Comparison of ENCODE assay signal across 27 cellular contexts in genomic region chr7:46819819-46820218, GRCh38.
"Had no signal": no experiment of that assay in that cellular context is flagged by ENCODE, and none has a peak within 500 bp of the region (broad histone marks: within the 10 kb centered on the region; RNA-seq: fewer than 3 reads in every experiment).

No MANE protein-coding gene starts in this region.

- DNase-seq: stimulated activated CD4-positive, alpha-beta T cell treated with anti-CD3 and anti-CD28 coated beads, Interleukin-2, amount 100 ng/mL, for 48 hours; stimulated activated CD4-positive, alpha-beta T cell treated with anti-CD3 and anti-CD28 coated beads, Interleukin-4, amount 100 ng/mL, for 1 hour; stimulated activated CD4-positive, alpha-beta T cell treated with anti-CD3 and anti-CD28 coated beads, Interleukin-4, amount 100 ng/mL, for 24 hours; stimulated activated CD4-positive, alpha-beta T cell treated with anti-CD3 and anti-CD28 coated beads, Interleukin-4, amount 100 ng/mL, for 4 hours; stimulated activated CD8-positive, alpha-beta memory T cell treated with anti-CD3 and anti-CD28 coated beads, Interleukin-4, amount 100 ng/mL, for 48 hours; stimulated activated naive B cell treated with anti-CD40 and anti-IgM and Interleukin-4, amounts not matched to agents 10 μg/mL and 1 μg/mL and 100 μg/mL, for 72 hours; stimulated activated naive CD4-positive, alpha-beta T cell; stimulated activated naive CD4-positive, alpha-beta T cell treated with Interleukin-2 at 50 U/mL for 16 hours; stimulated activated naive CD8-positive, alpha-beta T cell treated with anti-CD3 and anti-CD28 coated beads, Interleukin-15, amount 100 ng/mL, for 72 hours; stimulated activated naive CD8-positive, alpha-beta T cell treated with anti-CD3 and anti-CD28 coated beads, Interleukin-15, Interleukin-2, amounts not matched to agents 100 U/mL and 50 U/mL, for 24 hours; stomach; substantia nigra; testis; thyroid gland; tibial artery; transverse colon; trophoblast cell; upper lobe of left lung; upper lobe of right lung; uterus had no signal

- H3K36me3 ChIP-seq: stomach, suprapubic skin, thoracic aorta, thyroid gland, tibial artery, tibial nerve, transverse colon, upper lobe of left lung, upper lobe of right lung, uterus, vagina had no signal

- H3K9me3 ChIP-seq: suprapubic skin, testis, thyroid gland, transverse colon, uterus had no signal

- H3K27ac ChIP-seq: stomach, suprapubic skin, testis, thoracic aorta, thyroid gland, tibial artery, tibial nerve, transverse colon, upper lobe of left lung, upper lobe of right lung, uterus, vagina had no signal

- H3K27me3 ChIP-seq: stomach, suprapubic skin, testis, thyroid gland, tibial artery, tibial nerve, transverse colon, upper lobe of left lung, upper lobe of right lung, uterus, vagina had no signal

- FAIRE-seq: urothelium cell line had no signal

- ATAC-seq: stimulated activated effector memory CD8-positive, alpha-beta T cell treated with anti-CD3 and anti-CD28 coated beads, Interleukin-12 subunit alpha, Interleukin-12 subunit beta, amount 100 ng/mL, for 72 hours; stimulated activated memory B cell treated with anti-CD40 and anti-IgM and Interleukin-4, amounts not matched to agents 10 μg/mL and 1 μg/mL and 100 μg/mL, for 72 hours; stimulated activated naive B cell treated with anti-CD40 and anti-IgM and Interleukin-4, amounts not matched to agents 10 μg/mL and 1 μg/mL and 100 μg/mL, for 72 hours; stimulated activated naive CD8-positive, alpha-beta T cell treated with anti-CD3 and anti-CD28 coated beads, Interleukin-15, amount 100 ng/mL, for 72 hours; stimulated activated naive CD8-positive, alpha-beta T cell treated with anti-CD3 and anti-CD28 coated beads, Interleukin-15, Interleukin-2, amounts not matched to agents 100 U/mL and 50 U/mL, for 24 hours; upper lobe of right lung had no signal

- H3K4me1 ChIP-seq: stomach, suprapubic skin, testis, thyroid gland, tibial artery, tibial nerve, transverse colon, upper lobe of left lung, upper lobe of right lung, uterus, vagina had no signal

- H3K4me3 ChIP-seq: stomach, suprapubic skin, testis, thoracic aorta, thyroid gland, tibial artery, tibial nerve, transverse colon, upper lobe of left lung, upper lobe of right lung, uterus, vagina had no signal
